ENCODE assay signal across 21 cellular contexts in genomic region chr16:9798474-9798873, GRCh38.
A peak's percentile ranks its signal among the peaks of the same experiment; 100 is the strongest.
DNase-seq lines count a peak whose midpoint lies in the region; ATAC-seq lines count a peak whose summit lies in the region.
"Had no signal": no experiment of that assay in that cellular context is flagged by ENCODE, and none has a peak within 500 bp of the region (broad histone marks: within the 10 kb centered on the region; RNA-seq: fewer than 3 reads in every experiment).

No MANE protein-coding gene starts in this region.

- DNase-seq in Right ventricle myocardium inferior (ENCODE audit: missing footprints) (no peak), cardiac septum (ENCODE audit: low spot score) (no peak), left ventricle myocardium superior (no peak), DMS 273 (lab: John Stamatoyannopoulos, UW; ENCODE audit: unreplicated experiment) (no peak), NCI-H2171 (lab: John Stamatoyannopoulos, UW) (no peak), AG20443 (ENCODE audit: low spot score) (no peak)
- DNase-seq: BE2C; CD4-positive, CD25-positive, alpha-beta regulatory T cell; EL; GF-D8; IMR-90; NCI-H1694 treated with DMSO at 0.1 percent for 48 hours; NCI-H2227 treated with DMSO at 0.1 percent for 48 hours; NCI-H524; NCI-H774; NK-92 treated with Interleukin-12 subunit alpha and Interleukin-12 subunit beta, amount 100 ng/mL, for 24 hours; SJCRH30; T-helper 1 cell had no signal

- intact Hi-C loops in Right ventricle myocardium inferior (cut with DNase I) = loop anchor here (5.0 to 10.0 kb wide), 3 partner anchors 304 to 426 kb away; no protein-coding TSS in a partner anchor
- intact Hi-C loops in cardiac septum (cut with DNase I) = loop anchor here (5.0 kb wide), 2 partner anchors 54 to 351 kb away; no protein-coding TSS in a partner anchor
- intact Hi-C loops in left ventricle myocardium superior (cut with micrococcal nuclease) = no loop called here

- peak overlapping the region; percentile 24 for H3K27ac ChIP-seq in angular gyrus (ENCODE audit: low read depth, low read length)
- H3K27ac ChIP-seq: KMS-11, SJCRH30 had no signal

- ATAC-seq in Right ventricle myocardium inferior = peak; percentile 79
- peak; percentile 87 for ATAC-seq in left ventricle myocardium superior
- ATAC-seq: HCT116 had no signal
